In genomic region chr11:9974375-9974774, GRCh38 we compare ENCODE assay signal across 2 cellular contexts.
TF ChIP-seq lines count a peak whose summit lies in the region.

No MANE protein-coding gene starts in this region.

TF ChIP-seq in A549, 52 proteins besides CTCF, POLR2A, EP300 and RAD21:
- TF ChIP-seq, protein P1, sequence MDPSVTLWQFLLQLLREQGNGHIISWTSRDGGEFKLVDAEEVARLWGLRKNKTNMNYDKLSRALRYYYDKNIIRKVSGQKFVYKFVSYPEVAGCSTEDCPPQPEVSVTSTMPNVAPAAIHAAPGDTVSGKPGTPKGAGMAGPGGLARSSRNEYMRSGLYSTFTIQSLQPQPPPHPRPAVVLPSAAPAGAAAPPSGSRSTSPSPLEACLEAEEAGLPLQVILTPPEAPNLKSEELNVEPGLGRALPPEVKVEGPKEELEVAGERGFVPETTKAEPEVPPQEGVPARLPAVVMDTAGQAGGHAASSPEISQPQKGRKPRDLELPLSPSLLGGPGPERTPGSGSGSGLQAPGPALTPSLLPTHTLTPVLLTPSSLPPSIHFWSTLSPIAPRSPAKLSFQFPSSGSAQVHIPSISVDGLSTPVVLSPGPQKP (IDR thresholded peaks at IDR 0.05; ENCODE audit: low read depth, low read length): no peak
- TF ChIP-seq ZC3H11A (IDR thresholded peaks at IDR 0.05) (no peak), RARB (CRISPR knock-in tag; IDR thresholded peaks at IDR 0.05) (no peak), JUNB (IDR thresholded peaks at IDR 0.05) (no peak), HOXB5 (CRISPR knock-in tag; IDR thresholded peaks at IDR 0.05) (no peak), MAZ (IDR thresholded peaks at IDR 0.05; ENCODE audit: borderline replicate concordance, low read depth, low read length) (no peak), RNF2 (IDR thresholded peaks at IDR 0.05; ENCODE audit: borderline replicate concordance, low read depth) (no peak), CHD4 (IDR thresholded peaks at IDR 0.05; ENCODE audit: borderline replicate concordance) (no peak), TP53 (CRISPR knock-in tag; IDR thresholded peaks at IDR 0.05) (no peak), BCL3 (IDR thresholded peaks at IDR 0.05) (no peak), E2F6 (IDR thresholded peaks at IDR 0.05; ENCODE audit: borderline replicate concordance, low read depth) (no peak), RCOR1 (IDR thresholded peaks at IDR 0.05; ENCODE audit: low read depth, low read length) (no peak), ZFP36 (IDR thresholded peaks at IDR 0.05; ENCODE audit: borderline replicate concordance, partially characterized antibody) (no peak), KDM5A (IDR thresholded peaks at IDR 0.05) (no peak), CBX2 (IDR thresholded peaks at IDR 0.05; ENCODE audit: borderline replicate concordance, low read depth) (no peak), GATA3 (IDR thresholded peaks at IDR 0.05; ENCODE audit: borderline replicate concordance) (no peak), NPAS2 (CRISPR knock-in tag; IDR thresholded peaks at IDR 0.05; ENCODE audit: borderline replicate concordance) (no peak)
- TF ChIP-seq, protein P2, sequence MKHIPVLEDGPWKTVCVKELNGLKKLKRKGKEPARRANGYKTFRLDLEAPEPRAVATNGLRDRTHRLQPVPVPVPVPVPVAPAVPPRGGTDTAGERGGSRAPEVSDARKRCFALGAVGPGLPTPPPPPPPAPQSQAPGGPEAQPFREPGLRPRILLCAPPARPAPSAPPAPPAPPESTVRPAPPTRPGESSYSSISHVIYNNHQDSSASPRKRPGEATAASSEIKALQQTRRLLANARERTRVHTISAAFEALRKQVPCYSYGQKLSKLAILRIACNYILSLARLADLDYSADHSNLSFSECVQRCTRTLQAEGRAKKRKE (CRISPR knock-in tag; IDR thresholded peaks at IDR 0.05; ENCODE audit: low read depth): no peak
- TF ChIP-seq, protein P3, sequence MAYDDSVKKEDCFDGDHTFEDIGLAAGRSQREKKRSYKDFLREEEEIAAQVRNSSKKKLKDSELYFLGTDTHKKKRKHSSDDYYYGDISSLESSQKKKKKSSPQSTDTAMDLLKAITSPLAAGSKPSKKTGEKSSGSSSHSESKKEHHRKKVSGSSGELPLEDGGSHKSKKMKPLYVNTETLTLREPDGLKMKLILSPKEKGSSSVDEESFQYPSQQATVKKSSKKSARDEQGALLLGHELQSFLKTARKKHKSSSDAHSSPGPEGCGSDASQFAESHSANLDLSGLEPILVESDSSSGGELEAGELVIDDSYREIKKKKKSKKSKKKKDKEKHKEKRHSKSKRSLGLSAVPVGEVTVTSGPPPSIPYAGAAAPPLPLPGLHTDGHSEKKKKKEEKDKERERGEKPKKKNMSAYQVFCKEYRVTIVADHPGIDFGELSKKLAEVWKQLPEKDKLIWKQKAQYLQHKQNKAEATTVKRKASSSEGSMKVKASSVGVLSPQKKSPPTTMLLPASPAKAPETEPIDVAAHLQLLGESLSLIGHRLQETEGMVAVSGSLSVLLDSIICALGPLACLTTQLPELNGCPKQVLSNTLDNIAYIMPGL (CRISPR knock-in tag; IDR thresholded peaks at IDR 0.05; ENCODE audit: borderline replicate concordance): no peak
- TF ChIP-seq, protein P4, sequence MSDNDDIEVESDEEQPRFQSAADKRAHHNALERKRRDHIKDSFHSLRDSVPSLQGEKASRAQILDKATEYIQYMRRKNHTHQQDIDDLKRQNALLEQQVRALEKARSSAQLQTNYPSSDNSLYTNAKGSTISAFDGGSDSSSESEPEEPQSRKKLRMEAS (IDR thresholded peaks at IDR 0.05): no peak

TF ChIP-seq in IMR-90, 13 proteins besides CTCF, POLR2A, EP300 and RAD21:
- no peak for TF ChIP-seq MAZ (IDR thresholded peaks at IDR 0.05; ENCODE audit: borderline replicate concordance, low read depth, low read length)
- TF ChIP-seq SMC3 (IDR thresholded peaks at IDR 0.05; ENCODE audit: low read depth, low read length): no peak
- TF ChIP-seq CHD1 (IDR thresholded peaks at IDR 0.05; ENCODE audit: low read depth, low read length): no peak
- TF ChIP-seq CEBPB (IDR thresholded peaks at IDR 0.05; ENCODE audit: low read depth, low read length): no peak
- TF ChIP-seq FOS (IDR thresholded peaks at IDR 0.05; ENCODE audit: low read depth, low read length): no peak
- no peak for TF ChIP-seq BHLHE40 (IDR thresholded peaks at IDR 0.05; ENCODE audit: low read depth, low read length)
- TF ChIP-seq MXI1 (IDR thresholded peaks at IDR 0.05; ENCODE audit: borderline replicate concordance, low read depth, low read length): no peak
- no peak for TF ChIP-seq RFX5 (IDR thresholded peaks at IDR 0.05; ENCODE audit: low read depth, low read length)
- no peak for TF ChIP-seq USF2 (IDR thresholded peaks at IDR 0.05; ENCODE audit: low read depth, low read length)
- TF ChIP-seq MAFK (IDR thresholded peaks at IDR 0.05; ENCODE audit: low read depth, low read length): no peak
- TF ChIP-seq NFE2L2 (IDR thresholded peaks at IDR 0.05; ENCODE audit: low read depth, low read length): no peak
- TF ChIP-seq RCOR1 (IDR thresholded peaks at IDR 0.05; ENCODE audit: insufficient replicate concordance, low read length): no peak
- TF ChIP-seq, protein P1 (IDR thresholded peaks at IDR 0.05; ENCODE audit: borderline replicate concordance, low read depth, low read length): no peak
